Comparison of ENCODE assay signal across 4 cellular contexts in the genomic region with DNA sequence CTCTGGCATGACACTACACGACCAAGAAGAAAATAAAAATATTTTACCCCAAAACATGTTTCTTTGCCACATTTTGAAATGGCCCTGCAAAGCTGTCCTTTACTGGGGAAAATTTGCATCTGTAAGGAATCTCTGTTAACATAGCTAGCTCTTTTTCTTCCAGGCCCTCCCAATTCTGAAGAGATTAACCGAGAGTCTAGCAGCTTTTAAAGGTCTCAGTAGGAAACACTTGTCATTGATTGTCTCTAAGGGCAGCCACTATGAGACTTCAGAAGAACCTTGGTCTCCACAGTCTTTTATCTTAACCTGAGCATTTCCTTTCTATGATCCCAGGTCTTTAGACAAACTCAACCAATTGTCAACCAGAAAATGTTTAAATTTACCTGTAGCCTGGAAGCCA. TPM values are rescaled to one million over a fixed set of nuclear protein-coding genes. Genes with fewer than 3 reads are reported as not detected.
"Had no signal": no experiment of that assay in that cellular context is flagged by ENCODE, and none has a peak within 500 bp of the region (broad histone marks: within the 10 kb centered on the region; RNA-seq: fewer than 3 reads in every experiment).

No MANE protein-coding gene starts in this region.

RNA-seq across cellular contexts. Expression of a gene that starts 9.5 kb away (rescaled TPM):
- total RNA-seq: OCI-LY7 had no signal

RNA-seq across cellular contexts. Expression of a gene that starts 48.0 kb away (rescaled TPM):
- total RNA-seq: M059J, SJCRH30, SK-MEL-5 had no signal
